Comparison of ENCODE assay signal across 8 cellular contexts in genomic region chr19:19064098-19064722, GRCh38. TPM values are rescaled to one million over a fixed set of nuclear protein-coding genes. Genes with fewer than 3 reads are reported as not detected.
DNase-seq lines count a peak whose midpoint lies in the region; ATAC-seq and TF ChIP-seq lines count a peak whose summit lies in the region.

No MANE protein-coding gene starts in this region.

- H3K9me3 ChIP-seq in CD4-positive, alpha-beta T cell (ENCODE audit: control insufficient read depth, low read length), result no peaks in the 10 kb centered on the region
- H3K9me3 ChIP-seq in SK-N-MC (ENCODE audit: low read depth, low read length), result no peaks in the 10 kb centered on the region

- no peak for TF ChIP-seq CTCF in CD4-positive, alpha-beta T cell (IDR thresholded peaks at IDR 0.05)
- TF ChIP-seq CTCF in osteocyte (IDR thresholded peaks at IDR 0.05), result peak; percentile 36

- peaks cover 8% of the 10 kb centered on the region for H3K36me3 Mint-ChIP-seq in CD4-positive, alpha-beta T cell (ENCODE audit: low read depth)
- peaks cover 3% of the 10 kb centered on the region for H3K36me3 Mint-ChIP-seq in osteocyte (ENCODE audit: unreplicated experiment)

- H3K4me1 Mint-ChIP-seq in CD4-positive, alpha-beta T cell (ENCODE audit: low read depth), result peaks cover 40% of the 10 kb centered on the region
- peaks cover 19% of the 10 kb centered on the region for H3K4me1 Mint-ChIP-seq in osteocyte (ENCODE audit: unreplicated experiment)

- peak overlapping the region; percentile 86 for H3K4me3 Mint-ChIP-seq in CD4-positive, alpha-beta T cell
- peak overlapping the region; percentile 78 for H3K4me3 Mint-ChIP-seq in osteocyte (ENCODE audit: unreplicated experiment)

- peak; percentile 28 for ATAC-seq in CD4-positive, alpha-beta T cell (ENCODE audit: poor library complexity)
- peak; percentile 9 for ATAC-seq in GM21576 (IDR thresholded peaks at IDR 0.05; ENCODE audit: unreplicated experiment)
- no peak for ATAC-seq in HG02852 (IDR thresholded peaks at IDR 0.05; ENCODE audit: unreplicated experiment)
- no peak for ATAC-seq in HG03342 (IDR thresholded peaks at IDR 0.05; ENCODE audit: unreplicated experiment)

- no peaks in the 10 kb centered on the region for H3K9me3 Mint-ChIP-seq in CD4-positive, alpha-beta T cell
- no peaks in the 10 kb centered on the region for H3K9me3 Mint-ChIP-seq in osteocyte (ENCODE audit: unreplicated experiment)

- DNase-seq in CD4-positive, alpha-beta T cell, result no peak
- DNase-seq in SK-N-MC (ENCODE audit: low read depth, low spot score) (no peak), epidermal melanocyte (ENCODE audit: insufficient read length, low spot score) (peak; percentile 40), osteocyte (ENCODE audit: extremely low spot score, unreplicated experiment) (no peak), amniotic stem cell (lab: John Stamatoyannopoulos, UW) (no peak)

- no peaks in the 10 kb centered on the region; the same call in 1 of the 2 replicates for H3K36me3 ChIP-seq in SK-N-MC (ENCODE audit: insufficient read depth, low read length)

- H3K9ac ChIP-seq in SK-N-MC (ENCODE audit: insufficient read length), result peak overlapping the region; percentile 74

- H3K27me3 Mint-ChIP-seq in CD4-positive, alpha-beta T cell, result no peaks in the 10 kb centered on the region
- no peaks in the 10 kb centered on the region for H3K27me3 Mint-ChIP-seq in osteocyte (ENCODE audit: unreplicated experiment)

- POLR2A ChIA-PET in CD4-positive, alpha-beta T cell (lab: Charles Lee), result interaction anchor here (0.7 to 1.9 kb wide), 5 partner anchors 12 to 145 kb away, joined by 3 to 6 read pairs (median 3); partner anchors contain the start of genes COPE and DDX49

- CTCF ChIA-PET in CD4-positive, alpha-beta T cell (lab: Charles Lee), result interaction anchor here (1.4 to 1.5 kb wide), 3 partner anchors 52 to 520 kb away, joined by 3 read pairs; no protein-coding TSS in a partner anchor

- intact Hi-C loops in CD4-positive, alpha-beta T cell (cut with DNase I, micrococcal nuclease), result loop anchor here in 1 of 2 experiments (1.0 to 5.0 kb wide), 2 partner anchors 29 to 128 kb away; partner anchors contain the start of genes BORCS8 and RFXANK

- peak overlapping the region; percentile 61 for H3K27ac ChIP-seq in CD4-positive, alpha-beta T cell (ENCODE audit: low read depth, low read length)
- H3K27ac ChIP-seq in SK-N-MC, result no peak overlapping the region

- peak overlapping the region; percentile 65 for H3K27ac Mint-ChIP-seq in CD4-positive, alpha-beta T cell
- peak overlapping the region; percentile 35 for H3K27ac Mint-ChIP-seq in osteocyte (ENCODE audit: unreplicated experiment)

- no peaks in the 10 kb centered on the region for H3K27me3 ChIP-seq in CD4-positive, alpha-beta T cell (ENCODE audit: control insufficient read depth, insufficient read depth, low read length)

- peak overlapping the region; percentile 75 for H3K4me3 ChIP-seq in SK-N-MC

RNA-seq across cellular contexts. Expression of gene SLC25A42, which starts 0.4 kb away (rescaled TPM):
- total RNA-seq in CD4-positive, alpha-beta T cell, result 10 to 100 TPM; 15.1 to 15.4 TPM
- 10.0 and 10.6 TPM in 2 replicates for total RNA-seq in osteocyte

RNA-seq across cellular contexts. Expression of gene ARMC6, which starts 30.8 kb away (rescaled TPM):
- total RNA-seq in CD4-positive, alpha-beta T cell, result 1 to 10 TPM; 5.9 to 6.0 TPM
- 26.9 and 27.0 TPM in 2 replicates for total RNA-seq in osteocyte

RNA-seq across cellular contexts. Expression of gene SUGP2, which starts 30.9 kb away (rescaled TPM):
- total RNA-seq in CD4-positive, alpha-beta T cell, result 100 to 1,000 TPM; 106 to 110 TPM
- total RNA-seq in osteocyte, result 77.6 and 81.8 TPM in 2 replicates

Comparison
In these comparisons a context has a peak if more than half of its experiments do, and no peak if none do; other contexts are left out.
1. ATAC-seq: peak in CD4-positive, alpha-beta T cell (single experiment) and GM21576 (single experiment); none in HG02852 (single experiment) and HG03342 (single experiment).